8 cellular contexts compared by ENCODE assay signal in the genomic region with DNA sequence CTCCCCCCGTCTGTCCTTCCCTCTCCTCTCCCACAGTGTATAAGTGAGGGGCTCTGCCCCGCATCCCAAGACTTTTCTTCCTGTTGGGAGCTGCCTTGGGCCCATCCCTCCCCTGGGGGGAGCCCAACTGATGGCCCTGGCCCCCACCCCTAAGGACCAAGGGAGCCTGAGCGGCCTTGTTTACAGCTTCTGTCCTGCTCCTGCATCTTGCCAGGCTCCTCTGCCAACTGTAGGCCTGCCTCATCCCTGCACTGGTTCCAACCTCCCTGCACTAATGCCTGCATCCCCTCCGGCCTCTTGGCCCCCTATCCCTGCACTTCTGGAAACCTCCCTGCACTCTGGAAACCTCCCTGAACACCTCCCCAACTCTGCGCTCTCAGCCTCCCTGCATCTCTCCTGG. TPM values are rescaled to one million over a fixed set of nuclear protein-coding genes. Genes with fewer than 3 reads are reported as not detected.
DNase-seq lines count a peak whose midpoint lies in the region; FAIRE-seq and TF ChIP-seq lines count a peak whose summit lies in the region.

No MANE protein-coding gene starts in this region.

- FAIRE-seq in HTR-8/SVneo (lab: Jason Lieb, UNC), result no peak

- no peaks in the 10 kb centered on the region for H3K36me3 ChIP-seq in GM23248 (ENCODE audit: low read depth)
- peaks cover 28% of the 10 kb centered on the region for H3K36me3 ChIP-seq in SK-N-MC (ENCODE audit: insufficient read depth, low read length)

- peak overlapping the region; percentile 88 for H3K4me2 ChIP-seq in GM23248 (ENCODE audit: unreplicated experiment)

- H3K4me3 ChIP-seq in GM23248, result no peak overlapping the region
- peak overlapping the region; percentile 91; the same call in 1 of the 2 replicates for H3K4me3 ChIP-seq in SK-N-MC
- peak overlapping the region; percentile 81 for H3K4me3 ChIP-seq in fibroblast of pulmonary artery (replicated peaks; ENCODE audit: low read depth, low read length)
- peak overlapping the region; percentile 82 for H3K4me3 ChIP-seq in skeletal muscle cell (ENCODE audit: low read depth, low read length)

- peaks cover 13% of the 10 kb centered on the region; the same call in 1 of the 2 replicates for H3F3A ChIP-seq in GM23248 (ENCODE audit: insufficient read depth)

- TF ChIP-seq CTCF in fibroblast of pulmonary artery (IDR thresholded peaks at IDR 0.05; ENCODE audit: low read length, missing control alignments), result no peak

- H4K20me1 ChIP-seq in GM23248 (ENCODE audit: insufficient read depth), result no peaks in the 10 kb centered on the region

- H3K9me3 ChIP-seq in GM23248 (ENCODE audit: low read depth), result no peaks in the 10 kb centered on the region
- no peaks in the 10 kb centered on the region for H3K9me3 ChIP-seq in SK-N-MC (ENCODE audit: low read depth, low read length)

- H3K9me2 ChIP-seq in GM23248 (ENCODE audit: insufficient read depth), result no peaks in the 10 kb centered on the region

- H3K9ac ChIP-seq in GM23248, result no peak overlapping the region
- no peak overlapping the region for H3K9ac ChIP-seq in SK-N-MC (ENCODE audit: insufficient read length)

- DNase-seq in GM23248, result no peak
- DNase-seq in SK-N-MC (ENCODE audit: low read depth, low spot score), result no peak
- DNase-seq in fibroblast of pulmonary artery (ENCODE audit: low read depth), result no peak
- DNase-seq in skeletal muscle cell (ENCODE audit: low read depth), result no peak
- DNase-seq in NCI-H2107 treated with DMSO at 0.1 percent for 48 hours (lab: John Stamatoyannopoulos, UW; ENCODE audit: unreplicated experiment), result no peak
- DNase-seq in HTR-8/SVneo (ENCODE audit: insufficient read length, low spot score), result no peak
- no peak for DNase-seq in NK-92 treated with Interleukin-12 subunit alpha and Interleukin-12 subunit beta, amount 100 ng/mL, for 24 hours (lab: John Stamatoyannopoulos, UW)
- no peak for DNase-seq in SIG-M5 (lab: John Stamatoyannopoulos, UW)

- H2AFZ ChIP-seq in GM23248, result peak overlapping the region; percentile 80; the same call in 1 of the 2 replicates

- in situ Hi-C loops in GM23248 (cut with MboI), result loop anchor here (10.0 kb wide), 1 partner anchor 200 kb away; a partner anchor contains a TSS

- WGBS in GM23248 (ENCODE audit: low coverage in 1 of 2, low lambda C conversion rate in 2 of 2, missing lambda C conversion rate in 2 of 2), 2 experiments, result 73 to 83% methylated on average over 5 of the region's 5 CpGs

- peaks cover 28% of the 10 kb centered on the region; the same call in 1 of the 2 replicates for H3K4me1 ChIP-seq in GM23248 (ENCODE audit: insufficient read depth)

- H3K27ac ChIP-seq in GM23248, result no peak overlapping the region
- peak overlapping the region; percentile 96; the same call in 1 of the 2 replicates for H3K27ac ChIP-seq in SK-N-MC

- no peaks in the 10 kb centered on the region for H3K27me3 ChIP-seq in GM23248 (replicated peaks; ENCODE audit: insufficient read depth)

- peaks cover 35% of the 10 kb centered on the region for H3K79me2 ChIP-seq in GM23248 (ENCODE audit: insufficient read depth)

RNA-seq across cellular contexts. Expression of a gene that starts 1.4 kb away (rescaled TPM):
- total RNA-seq in GM23248 (2014; rRNA removed; shearing (Covaris generic)), result 23.6 and 30.6 TPM in 2 replicates
- polyA plus RNA-seq in GM23248 (2016; fragmentation: Nextera tagmentation; extraction: Ambion mirVana), result 17.5 and 19.3 TPM in 2 replicates

RNA-seq across cellular contexts. Expression of a gene that starts 2.6 kb away (rescaled TPM):
- total RNA-seq in GM23248 (2014; rRNA removed; shearing (Covaris generic)), result 0.43 and 4.0 TPM in 2 replicates
- polyA plus RNA-seq in GM23248 (2016; fragmentation: Nextera tagmentation; extraction: Ambion mirVana), result 1.3 and 2.1 TPM in 2 replicates

RNA-seq across cellular contexts. Expression of a gene that starts 5.7 kb away (rescaled TPM):
- 272 and 296 TPM in 2 replicates for total RNA-seq in GM23248 (2014; rRNA removed; shearing (Covaris generic))
- 230 and 235 TPM in 2 replicates for polyA plus RNA-seq in GM23248 (2016; fragmentation: Nextera tagmentation; extraction: Ambion mirVana)

RNA-seq across cellular contexts. Expression of a gene that starts 8.3 kb away (rescaled TPM):
- total RNA-seq in GM23248 (2014; rRNA removed; shearing (Covaris generic)), result 169 and 215 TPM in 2 replicates
- 74.5 and 76.8 TPM in 2 replicates for polyA plus RNA-seq in GM23248 (2016; fragmentation: Nextera tagmentation; extraction: Ambion mirVana)

RNA-seq across cellular contexts. Expression of a gene that starts 24.0 kb away (rescaled TPM):
- total RNA-seq in GM23248 (2014; rRNA removed; shearing (Covaris generic)), result 28.7 and 30.4 TPM in 2 replicates
- polyA plus RNA-seq in GM23248 (2016; fragmentation: Nextera tagmentation; extraction: Ambion mirVana), result 39.5 and 41.8 TPM in 2 replicates
